In genomic region chr18:61530681-61531080, GRCh38 we compare ENCODE assay signal across 14 cellular contexts.
DNase-seq lines count a peak whose midpoint lies in the region.
"Had no signal": no experiment of that assay in that cellular context is flagged by ENCODE, and none has a peak within 500 bp of the region (broad histone marks: within the 10 kb centered on the region; RNA-seq: fewer than 3 reads in every experiment).

No MANE protein-coding gene starts in this region.

- no peak overlapping the region for H3K4me3 Mint-ChIP-seq in CD4-positive, alpha-beta memory T cell
- H3K4me3 Mint-ChIP-seq: B cell; CD8-positive, alpha-beta T cell; IgD-negative memory B cell had no signal

- H3K4me1 ChIP-seq in CD4-positive, alpha-beta memory T cell (ENCODE audit: insufficient read depth, low read length): no peaks in the 10 kb centered on the region

- peaks cover 0 to 4% of the 10 kb centered on the region in 2 donors for H3K27me3 Mint-ChIP-seq in CD4-positive, alpha-beta memory T cell
- H3K27me3 Mint-ChIP-seq: IgD-negative memory B cell had no signal

- intact Hi-C loops in CD4-positive, alpha-beta memory T cell (cut with micrococcal nuclease): no loop called here

- no peaks in the 10 kb centered on the region for H3K9me3 ChIP-seq in CD4-positive, alpha-beta memory T cell (ENCODE audit: control insufficient read depth in 1 of 2, low read length in 2 of 2)

- H3K4me1 Mint-ChIP-seq in CD4-positive, alpha-beta memory T cell: no peaks in the 10 kb centered on the region
- H3K4me1 Mint-ChIP-seq: B cell, IgD-negative memory B cell had no signal

- H3K9me3 Mint-ChIP-seq in CD4-positive, alpha-beta memory T cell: no peaks in the 10 kb centered on the region
- H3K9me3 Mint-ChIP-seq: CD8-positive, alpha-beta T cell; IgD-negative memory B cell had no signal

- peak; percentile 9 for DNase-seq in NCI-H1694 treated with DMSO at 0.1 percent for 48 hours (lab: John Stamatoyannopoulos, UW)
- no peak for DNase-seq in NCI-H1694 (lab: John Stamatoyannopoulos, UW)
- DNase-seq in NCI-H1092 treated with DMSO at 0.1 percent for 48 hours (lab: John Stamatoyannopoulos, UW): peak; percentile 72
- DNase-seq in cerebellar cortex (ENCODE audit: low spot score): peak; percentile 75
- peak; percentile 15 for DNase-seq in medulla oblongata (ENCODE audit: extremely low spot score)
- no peak for DNase-seq in activated CD8-positive, alpha-beta memory T cell treated with anti-CD3 and anti-CD28 coated beads for 24 hours
- no peak for DNase-seq in CD4-positive, alpha-beta memory T cell
- no peak for DNase-seq in hypothalamus (lab: John Stamatoyannopoulos, UW)
- DNase-seq: 8988T; CD8-positive, alpha-beta T cell; GM23248 had no signal

- peak overlapping the region in 1 of 7 donors; percentile 6 for H3K27ac Mint-ChIP-seq in CD4-positive, alpha-beta memory T cell
- H3K27ac Mint-ChIP-seq: B cell; CD8-positive, alpha-beta T cell; IgD-negative memory B cell had no signal

- no peaks in the 10 kb centered on the region for H3K36me3 ChIP-seq in CD4-positive, alpha-beta memory T cell (ENCODE audit: insufficient read depth, low read length)

- no peaks in the 10 kb centered on the region for H3K27me3 ChIP-seq in CD4-positive, alpha-beta memory T cell (ENCODE audit: insufficient read depth, low read length)

- no peak overlapping the region for H3K4me3 ChIP-seq in CD4-positive, alpha-beta memory T cell (ENCODE audit: low read length in 2 of 2)
- H3K4me3 ChIP-seq: GM23248 had no signal

- no peak overlapping the region for H3K27ac ChIP-seq in CD4-positive, alpha-beta memory T cell (ENCODE audit: low read depth, low read length)
- H3K27ac ChIP-seq: C4-2B, GM23248 had no signal

- no peaks in the 10 kb centered on the region for H3K36me3 Mint-ChIP-seq in CD4-positive, alpha-beta memory T cell
- H3K36me3 Mint-ChIP-seq: CD8-positive, alpha-beta T cell had no signal

- CTCF ChIA-PET in CD4-positive, alpha-beta memory T cell (lab: Charles Lee; ENCODE audit: partially characterized antibody): no interaction called here

- POLR2A ChIA-PET in CD4-positive, alpha-beta memory T cell (lab: Charles Lee; ENCODE audit: partially characterized antibody): no interaction called here

Comparison
In these comparisons a context has a peak if more than half of its experiments do, and no peak if none do; other contexts are left out.
1. DNase-seq: peak in NCI-H1694 treated with DMSO at 0.1 percent for 48 hours (single experiment), NCI-H1092 treated with DMSO at 0.1 percent for 48 hours (single experiment), cerebellar cortex (single experiment) and medulla oblongata (single experiment); none in NCI-H1694 (single experiment), activated CD8-positive, alpha-beta memory T cell treated with anti-CD3 and anti-CD28 coated beads for 24 hours (single experiment), CD4-positive, alpha-beta memory T cell (0 of 5) and hypothalamus (0 of 51).